ENCODE assay signal across 26 cellular contexts in the genomic region with DNA sequence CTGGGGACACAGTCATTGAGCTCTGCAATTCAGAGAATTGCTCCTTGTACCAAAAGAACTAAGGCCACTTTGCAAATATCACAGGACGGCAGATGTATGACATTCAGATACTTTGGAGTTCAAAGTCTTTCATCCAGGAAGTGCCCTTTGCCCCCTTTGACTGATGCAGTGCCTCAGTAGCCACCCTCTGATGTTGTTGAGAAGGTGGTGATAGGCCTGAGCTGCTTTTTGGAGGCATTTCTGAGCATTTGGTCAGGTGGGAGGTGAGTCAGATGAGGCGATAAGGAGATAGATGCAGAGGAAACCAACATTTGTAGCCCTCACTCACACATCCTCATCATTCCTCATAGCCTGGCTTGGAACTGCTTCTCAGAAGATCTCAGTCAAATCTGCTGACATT.
A peak's percentile ranks its signal among the peaks of the same experiment; 100 is the strongest.
DNase-seq lines count a peak whose midpoint lies in the region; ATAC-seq and TF ChIP-seq lines count a peak whose summit lies in the region.
"Had no signal": no experiment of that assay in that cellular context is flagged by ENCODE, and none has a peak within 500 bp of the region (broad histone marks: within the 10 kb centered on the region; RNA-seq: fewer than 3 reads in every experiment).

No MANE protein-coding gene starts in this region.

- H3K18ac ChIP-seq in IMR-90 (ENCODE audit: low read depth, low read length): no peak overlapping the region

- peaks cover 15% of the 10 kb centered on the region for H3K9me1 ChIP-seq in IMR-90 (ENCODE audit: insufficient read depth, low read length)

- peak overlapping the region; percentile 7 for H3K27ac Mint-ChIP-seq in stimulated activated naive B cell treated with anti-CD40 and anti-IgM and Interleukin-4, amounts not matched to agents 10 μg/mL and 1 μg/mL and 100 μg/mL, for 72 hours
- H3K27ac Mint-ChIP-seq: activated B cell treated with CpG ODN at 0.5 μM for 24 hours had no signal

- H3K9ac ChIP-seq in IMR-90 (ENCODE audit: low read depth, low read length): no peak overlapping the region

- H3K27ac ChIP-seq in IMR-90 (ENCODE audit: insufficient read depth, low read length) (no peak overlapping the region), dorsolateral prefrontal cortex (peak overlapping the region in 51 of 59 donors; percentile 0 to 94 (median 84))
- H3K27ac ChIP-seq: C4-2B, ovary had no signal

- no peak for TF ChIP-seq RAD21 in IMR-90 (IDR thresholded peaks at IDR 0.05; ENCODE audit: low read length)

- H3K36me3 ChIP-seq in IMR-90 (ENCODE audit: control insufficient read depth, insufficient read depth, low read length): no peaks in the 10 kb centered on the region
- H3K36me3 ChIP-seq: ovary, upper lobe of left lung had no signal

- ATAC-seq in IMR-90 (ENCODE audit: low read depth): no peak
- ATAC-seq in stimulated activated naive B cell treated with anti-CD40 and anti-IgM and Interleukin-4, amounts not matched to agents 10 μg/mL and 1 μg/mL and 100 μg/mL, for 72 hours (replicated peaks): peak in 1 of 2 donors; percentile 21
- ATAC-seq: HCT116 had no signal

- H4K8ac ChIP-seq in IMR-90 (ENCODE audit: low read depth in 2 of 2, low read length in 2 of 2): no peak overlapping the region; a peak in 1 of 4 replicates

- H3K14ac ChIP-seq in IMR-90 (replicated peaks; ENCODE audit: low read depth, low read length): no peak overlapping the region

- BruUV-seq in IMR-90 (replicated peaks; lab: Mats Ljungman, UMichigan): no TSS peak

- in situ Hi-C loops in IMR-90 (cut with MboI; ENCODE audit: low sequenced_read_pairs): no loop called here

- dilution Hi-C loops in IMR-90 (cut with HindIII; ENCODE audit: low sequenced_read_pairs, unreplicated experiment): no loop called here

- H3K79me1 ChIP-seq in IMR-90 (ENCODE audit: low read depth in 1 of 2, low read length in 2 of 2): no peaks in the 10 kb centered on the region

- no peak overlapping the region for H3K4me3 Mint-ChIP-seq in stimulated activated naive B cell treated with anti-CD40 and anti-IgM and Interleukin-4, amounts not matched to agents 10 μg/mL and 1 μg/mL and 100 μg/mL, for 72 hours
- H3K4me3 Mint-ChIP-seq: activated B cell treated with CpG ODN at 0.5 μM for 24 hours, nephron had no signal

- POLR2A ChIA-PET in IMR-90 (lab: Charles Lee; ENCODE audit: unreplicated experiment) (no interaction called here), HEK293T (lab: Yijun Ruan, JAX) (no interaction called here)

- H4K5ac ChIP-seq in IMR-90 (ENCODE audit: low read depth, low read length): no peak overlapping the region

- H2BK20ac ChIP-seq in IMR-90 (ENCODE audit: low read depth, low read length): no peak overlapping the region

- H4K91ac ChIP-seq in IMR-90 (ENCODE audit: insufficient read depth, low read depth, low read length): no peak overlapping the region; the same call in 1 of the 2 replicates

- peaks cover 8% of the 10 kb centered on the region for H3K4me1 ChIP-seq in IMR-90 (ENCODE audit: control insufficient read depth, insufficient read depth, low read length)

- H2BK5ac ChIP-seq in IMR-90 (ENCODE audit: low read depth, low read length, poor library complexity, severe bottlenecking): no peak overlapping the region

- no peak overlapping the region for H3K4me2 ChIP-seq in IMR-90 (ENCODE audit: low read depth, low read length)

- DNase-seq in ELR (ENCODE audit: low read depth): peak; percentile 25
- DNase-seq in IMR-90: peak; percentile 17
- no peak for DNase-seq in dorsolateral prefrontal cortex
- DNase-seq in stimulated activated naive B cell treated with anti-CD40 and anti-IgM and Interleukin-4, amounts not matched to agents 10 μg/mL and 1 μg/mL and 100 μg/mL, for 72 hours: no peak
- DNase-seq in HT-29 (ENCODE audit: low spot score): no peak
- no peak for DNase-seq in HEK293T (ENCODE audit: extremely low spot score)
- DNase-seq in activated CD4-positive, CD25-positive, alpha-beta regulatory T cell (lab: John Stamatoyannopoulos, UW): no peak
- DNase-seq: activated B cell treated with CpG ODN at 0.5 μM for 24 hours; activated CD4-positive, alpha-beta T cell treated with anti-CD3 and anti-CD28 coated beads, Interleukin-2, amount 50 U/mL, for 48 hours; activated gamma-delta T cell treated with Interleukin-2 at 50 U/mL for 16 hours; Caco-2; cerebellar nuclear complex; DMS79 treated with DMSO at 0.1 percent for 48 hours; kidney; mucosa of descending colon; NCI-H1417 treated with DMSO at 0.1 percent for 48 hours; NCI-H2081; NCI-H2227 treated with DMSO at 0.1 percent for 48 hours; ovary; retina; stimulated activated CD4-positive, alpha-beta T cell treated with anti-CD3 and anti-CD28 coated beads, Interleukin-12 subunit alpha, Interleukin-12 subunit beta, amount 100 ng/mL, for 4 hours; stimulated activated CD4-positive, alpha-beta T cell treated with anti-CD3 and anti-CD28 coated beads, Interleukin-4, amount 100 ng/mL, for 1 hour; upper lobe of left lung had no signal

- H3K36me3 Mint-ChIP-seq in stimulated activated naive B cell treated with anti-CD40 and anti-IgM and Interleukin-4, amounts not matched to agents 10 μg/mL and 1 μg/mL and 100 μg/mL, for 72 hours: peaks cover 3 to 11% of the 10 kb centered on the region in 2 donors

- no peak overlapping the region for H2AFZ ChIP-seq in IMR-90 (replicated peaks; ENCODE audit: low read length, poor library complexity)

- no peak overlapping the region for H2BK120ac ChIP-seq in IMR-90 (ENCODE audit: low read depth, low read length)

- no peaks in the 10 kb centered on the region for H4K20me1 ChIP-seq in IMR-90 (ENCODE audit: insufficient read depth, low read length)

- peaks cover 30 to 34% of the 10 kb centered on the region in 2 donors for H3K4me1 Mint-ChIP-seq in stimulated activated naive B cell treated with anti-CD40 and anti-IgM and Interleukin-4, amounts not matched to agents 10 μg/mL and 1 μg/mL and 100 μg/mL, for 72 hours

- no peak overlapping the region for H3K56ac ChIP-seq in IMR-90 (ENCODE audit: extremely low read depth, insufficient read depth, low read length)

- no CpG with 5 or more reads among the region's 2 CpGs for WGBS in IMR-90 (ENCODE audit: extremely low coverage in 2 of 2, insufficient read length in 1 of 2), 2 experiments

- no peaks in the 10 kb centered on the region for H3K27me3 ChIP-seq in IMR-90 (ENCODE audit: control insufficient read depth, insufficient read depth, low read length)
- H3K27me3 ChIP-seq in dorsolateral prefrontal cortex: no peaks in the 10 kb centered on the region
- H3K27me3 ChIP-seq: ovary, upper lobe of left lung had no signal

- no peak for TF ChIP-seq CTCF in IMR-90 (conservative IDR thresholded peaks at IDR 0.05; ENCODE audit: low read depth, low read length)
- TF ChIP-seq CTCF in dorsolateral prefrontal cortex (IDR thresholded peaks at IDR 0.05 in 54 of 56, conservative IDR thresholded peaks at IDR 0.05 in 2 of 56; ENCODE audit: low read depth in 1 of 56, partially characterized antibody in 56 of 56): no peak

- H3K4ac ChIP-seq in IMR-90 (ENCODE audit: low read depth, low read length): peak overlapping the region; percentile 25

- CTCF ChIA-PET in IMR-90 (lab: Yijun Ruan, JAX): no interaction called here
- CTCF ChIA-PET in HEK293T (lab: Yijun Ruan, JAX): no interaction called here

- TF ChIP-seq POLR2A in IMR-90 (IDR thresholded peaks at IDR 0.05; ENCODE audit: low read depth, low read length): no peak

- intact Hi-C loops in IMR-90 (cut with micrococcal nuclease): no loop called here
- intact Hi-C loops in dorsolateral prefrontal cortex (cut with DNase I): loop anchor here in 1 of 2 donors (5.0 kb wide), 1 partner anchor 53 kb away; no protein-coding TSS in a partner anchor

- H3K4me3 ChIP-seq in IMR-90 (ENCODE audit: insufficient read depth, low read depth, low read length) (no peak overlapping the region), dorsolateral prefrontal cortex (no peak overlapping the region)
- H3K4me3 ChIP-seq: mucosa of descending colon, ovary, upper lobe of left lung had no signal

- H2AK5ac ChIP-seq in IMR-90 (ENCODE audit: low read depth, low read length): 0 out of 2 replicates have a peak overlapping the region, but pooled peaks have one; percentile 28

- H3K27me3 Mint-ChIP-seq in stimulated activated naive B cell treated with anti-CD40 and anti-IgM and Interleukin-4, amounts not matched to agents 10 μg/mL and 1 μg/mL and 100 μg/mL, for 72 hours: no peaks in the 10 kb centered on the region
- H3K27me3 Mint-ChIP-seq: activated B cell treated with CpG ODN at 0.5 μM for 24 hours had no signal

- peak overlapping the region; percentile 38; the same call in 1 of the 3 replicates for H2BK15ac ChIP-seq in IMR-90 (ENCODE audit: low read depth, low read length)

- no peak overlapping the region for H2AK9ac ChIP-seq in IMR-90 (replicated peaks; ENCODE audit: low read depth, low read length, poor library complexity)

- H3K9me3 ChIP-seq in IMR-90 (ENCODE audit: control insufficient read depth, insufficient read depth, low read length): no peaks in the 10 kb centered on the region
- H3K9me3 ChIP-seq: Caco-2, mucosa of descending colon, ovary, upper lobe of left lung had no signal

- H3K9me3 Mint-ChIP-seq in stimulated activated naive B cell treated with anti-CD40 and anti-IgM and Interleukin-4, amounts not matched to agents 10 μg/mL and 1 μg/mL and 100 μg/mL, for 72 hours: no peaks in the 10 kb centered on the region
- H3K9me3 Mint-ChIP-seq: activated B cell treated with CpG ODN at 0.5 μM for 24 hours, nephron had no signal

- no peak overlapping the region for H3K23ac ChIP-seq in IMR-90 (ENCODE audit: low read depth, low read length)

TF ChIP-seq in IMR-90, 13 proteins besides CTCF, POLR2A, EP300 and RAD21 (continues in another document):
- TF ChIP-seq BHLHE40 (IDR thresholded peaks at IDR 0.05; ENCODE audit: low read depth, low read length) (no peak), RCOR1 (IDR thresholded peaks at IDR 0.05; ENCODE audit: insufficient replicate concordance, low read length) (no peak), CHD1 (IDR thresholded peaks at IDR 0.05; ENCODE audit: low read depth, low read length) (no peak), MXI1 (IDR thresholded peaks at IDR 0.05; ENCODE audit: borderline replicate concordance, low read depth, low read length) (no peak), CEBPB (IDR thresholded peaks at IDR 0.05; ENCODE audit: low read depth, low read length) (no peak)

TF ChIP-seq in HEK293T, 16 proteins besides CTCF, POLR2A, EP300 and RAD21 (continues in another document):
- TF ChIP-seq TARDBP (IDR thresholded peaks at IDR 0.05): no peak
- no peak for TF ChIP-seq LEF1 (IDR thresholded peaks at IDR 0.05; ENCODE audit: borderline replicate concordance)
- TF ChIP-seq SP1 (IDR thresholded peaks at IDR 0.05): no peak
- TF ChIP-seq CTBP1 (IDR thresholded peaks at IDR 0.05; ENCODE audit: borderline replicate concordance): no peak
- TF ChIP-seq BHLHE40 (IDR thresholded peaks at IDR 0.05; ENCODE audit: borderline replicate concordance): no peak

Comparison
In these comparisons a context has a peak if more than half of its experiments do, and no peak if none do; other contexts are left out.
1. DNase-seq: peak in ELR (single experiment) and IMR-90 (single experiment); none in dorsolateral prefrontal cortex (0 of 10), stimulated activated naive B cell treated with anti-CD40 and anti-IgM and Interleukin-4, amounts not matched to agents 10 μg/mL and 1 μg/mL and 100 μg/mL, for 72 hours (single experiment), HT-29 (single experiment), HEK293T (single experiment) and activated CD4-positive, CD25-positive, alpha-beta regulatory T cell (0 of 4).